ENCODE assay signal across 9 cellular contexts in genomic region chr2:136874258-136874657, GRCh38.
DNase-seq lines count a peak whose midpoint lies in the region; ATAC-seq and TF ChIP-seq lines count a peak whose summit lies in the region.
"Had no signal": no experiment of that assay in that cellular context is flagged by ENCODE, and none has a peak within 500 bp of the region (broad histone marks: within the 10 kb centered on the region; RNA-seq: fewer than 3 reads in every experiment).

No MANE protein-coding gene starts in this region.

- no peak overlapping the region for H3K9ac ChIP-seq in liver (ENCODE audit: low read depth in 1 of 2, low read length in 2 of 2)

- WGBS in liver = 48% methylated on average over 6 of the region's 6 CpGs
- WGBS in suprapubic skin = 64% methylated on average over 6 of the region's 6 CpGs

- H3K4me3 ChIP-seq in liver (ENCODE audit: low read depth in 1 of 3, low read length in 3 of 3) = no peak overlapping the region
- no peak overlapping the region for H3K4me3 ChIP-seq in suprapubic skin

- TF ChIP-seq POLR2A in suprapubic skin (IDR thresholded peaks at IDR 0.05) = no peak

- H3K9me3 ChIP-seq in liver (ENCODE audit: control insufficient read depth in 4 of 4, low read length in 3 of 4) (no peaks in the 10 kb centered on the region), suprapubic skin (no peaks in the 10 kb centered on the region)

- H3K36me3 ChIP-seq in liver (ENCODE audit: control insufficient read depth in 4 of 4, insufficient read depth in 3 of 4, low read depth in 1 of 4, low read length in 3 of 4) = no peaks in the 10 kb centered on the region
- no peaks in the 10 kb centered on the region for H3K36me3 ChIP-seq in suprapubic skin

- DNase-seq in SW480 (ENCODE audit: low spot score) = peak; percentile 33
- DNase-seq in activated T-helper 2 cell treated with anti-CD3 and anti-CD28 coated beads, Interferon-gamma antibody, Interleukin-2, Interleukin-4, amounts not matched to agents 10 μg/mL and 5 μg/mL and 100 μg/mL, durations not matched to agents 14 hours and 24 hours and 36 hours (ENCODE audit: low spot score) = no peak
- no peak for DNase-seq in suprapubic skin (ENCODE audit: low spot score in 2 of 2)

- no peaks in the 10 kb centered on the region for H3K27me3 Mint-ChIP-seq in activated T-helper 2 cell treated with anti-CD3 and anti-CD28 coated beads, Interferon-gamma antibody, Interleukin-2, Interleukin-4, amounts not matched to agents 10 μg/mL and 5 μg/mL and 100 μg/mL, durations not matched to agents 14 hours and 24 hours and 36 hours (ENCODE audit: low read depth)

- ATAC-seq in activated CD4-positive, CD25-positive, alpha-beta regulatory T cell treated with anti-CD3 and anti-CD28 coated beads, Interleukin-2, amount 50 U/mL, for 24 hours = no peak
- ATAC-seq in GM19395 (IDR thresholded peaks at IDR 0.05; ENCODE audit: unreplicated experiment) = no peak
- ATAC-seq: stimulated activated effector memory CD8-positive, alpha-beta T cell treated with anti-CD3 and anti-CD28 coated beads, Interleukin-12 subunit alpha, Interleukin-12 subunit beta, amount 100 ng/mL, for 72 hours had no signal

- TF ChIP-seq EP300 in Ishikawa (IDR thresholded peaks at IDR 0.05; ENCODE audit: borderline replicate concordance) = no peak
- TF ChIP-seq EP300 in suprapubic skin (IDR thresholded peaks at IDR 0.05) = no peak

- intact Hi-C loops in activated T-helper 2 cell treated with anti-CD3 and anti-CD28 coated beads, Interferon-gamma antibody, Interleukin-2, Interleukin-4, amounts not matched to agents 10 μg/mL and 5 μg/mL and 100 μg/mL, durations not matched to agents 14 hours and 24 hours and 36 hours (cut with micrococcal nuclease) = no loop called here

- H3K4me1 Mint-ChIP-seq in activated T-helper 2 cell treated with anti-CD3 and anti-CD28 coated beads, Interferon-gamma antibody, Interleukin-2, Interleukin-4, amounts not matched to agents 10 μg/mL and 5 μg/mL and 100 μg/mL, durations not matched to agents 14 hours and 24 hours and 36 hours (ENCODE audit: low read depth) = no peaks in the 10 kb centered on the region
- H3K4me1 Mint-ChIP-seq: stimulated activated effector memory CD8-positive, alpha-beta T cell treated with anti-CD3 and anti-CD28 coated beads, Interleukin-12 subunit alpha, Interleukin-12 subunit beta, amount 100 ng/mL, for 72 hours had no signal

- H3K4me1 ChIP-seq in liver (ENCODE audit: control insufficient read depth in 4 of 4, insufficient read depth in 4 of 4, low read length in 3 of 4) (no peaks in the 10 kb centered on the region), suprapubic skin (no peaks in the 10 kb centered on the region)

- H3K27me3 ChIP-seq in liver (ENCODE audit: control insufficient read depth in 4 of 4, insufficient read depth in 4 of 4, low read length in 3 of 4) (no peaks in the 10 kb centered on the region), suprapubic skin (no peaks in the 10 kb centered on the region)

- no peaks in the 10 kb centered on the region for H3K36me3 Mint-ChIP-seq in activated T-helper 2 cell treated with anti-CD3 and anti-CD28 coated beads, Interferon-gamma antibody, Interleukin-2, Interleukin-4, amounts not matched to agents 10 μg/mL and 5 μg/mL and 100 μg/mL, durations not matched to agents 14 hours and 24 hours and 36 hours (ENCODE audit: low read depth)
- H3K36me3 Mint-ChIP-seq: stimulated activated effector memory CD8-positive, alpha-beta T cell treated with anti-CD3 and anti-CD28 coated beads, Interleukin-12 subunit alpha, Interleukin-12 subunit beta, amount 100 ng/mL, for 72 hours had no signal

- no peak overlapping the region for H3K27ac ChIP-seq in liver (ENCODE audit: low read depth in 1 of 2, low read length in 2 of 2)
- H3K27ac ChIP-seq in suprapubic skin = no peak overlapping the region

- no peak overlapping the region for H3K4me3 Mint-ChIP-seq in activated T-helper 2 cell treated with anti-CD3 and anti-CD28 coated beads, Interferon-gamma antibody, Interleukin-2, Interleukin-4, amounts not matched to agents 10 μg/mL and 5 μg/mL and 100 μg/mL, durations not matched to agents 14 hours and 24 hours and 36 hours (ENCODE audit: low read depth)
- H3K4me3 Mint-ChIP-seq: stimulated activated effector memory CD8-positive, alpha-beta T cell treated with anti-CD3 and anti-CD28 coated beads, Interleukin-12 subunit alpha, Interleukin-12 subunit beta, amount 100 ng/mL, for 72 hours had no signal

- peak; percentile 54 for TF ChIP-seq CTCF in GM12873 (IDR thresholded peaks at IDR 0.05; ENCODE audit: insufficient read depth, low read depth, low read length, missing control alignments)
- peak; percentile 54 for TF ChIP-seq CTCF in liver (IDR thresholded peaks at IDR 0.05; ENCODE audit: low read depth, low read length, missing input control)
- no peak for TF ChIP-seq CTCF in suprapubic skin (IDR thresholded peaks at IDR 0.05)

- TF ChIP-seq RAD21 in Ishikawa (IDR thresholded peaks at IDR 0.05; ENCODE audit: low read depth) (peak; percentile 68), liver (IDR thresholded peaks at IDR 0.05) (peak; percentile 22 to 76)

- H3K9me3 Mint-ChIP-seq in activated T-helper 2 cell treated with anti-CD3 and anti-CD28 coated beads, Interferon-gamma antibody, Interleukin-2, Interleukin-4, amounts not matched to agents 10 μg/mL and 5 μg/mL and 100 μg/mL, durations not matched to agents 14 hours and 24 hours and 36 hours = no peaks in the 10 kb centered on the region

- H3K27ac Mint-ChIP-seq in activated T-helper 2 cell treated with anti-CD3 and anti-CD28 coated beads, Interferon-gamma antibody, Interleukin-2, Interleukin-4, amounts not matched to agents 10 μg/mL and 5 μg/mL and 100 μg/mL, durations not matched to agents 14 hours and 24 hours and 36 hours = no peak overlapping the region
- H3K27ac Mint-ChIP-seq: stimulated activated effector memory CD8-positive, alpha-beta T cell treated with anti-CD3 and anti-CD28 coated beads, Interleukin-12 subunit alpha, Interleukin-12 subunit beta, amount 100 ng/mL, for 72 hours had no signal

TF ChIP-seq in Ishikawa, 13 proteins besides CTCF, POLR2A, EP300 and RAD21 (continues in another document):
- TF ChIP-seq FOXM1 (IDR thresholded peaks at IDR 0.05; ENCODE audit: borderline replicate concordance, low read depth) = no peak
- no peak for TF ChIP-seq CREB1 (IDR thresholded peaks at IDR 0.05; ENCODE audit: low read depth)
- TF ChIP-seq REST (IDR thresholded peaks at IDR 0.05; ENCODE audit: low read depth) = no peak
- TF ChIP-seq YY1 (IDR thresholded peaks at IDR 0.05; ENCODE audit: low read depth) = peak; percentile 82

TF ChIP-seq in liver, 16 proteins besides CTCF, POLR2A, EP300 and RAD21:
- TF ChIP-seq ZBTB33 (IDR thresholded peaks at IDR 0.05) = no peak
- no peak for TF ChIP-seq SP1 (IDR thresholded peaks at IDR 0.05)
- TF ChIP-seq YY1 (IDR thresholded peaks at IDR 0.05) = peak; percentile 53

Comparison
In these comparisons a context has a peak if more than half of its experiments do, and no peak if none do; other contexts are left out.
1. CTCF ChIP-seq: peak in GM12873 (single experiment) and liver (single experiment); none in suprapubic skin (0 of 2).